Comparison of ENCODE assay signal across 25 cellular contexts in genomic region chr16:57163842-57164241, GRCh38. TPM values are rescaled to one million over a fixed set of nuclear protein-coding genes. Genes with fewer than 3 reads are reported as not detected.
DNase-seq lines count a peak whose midpoint lies in the region; ATAC-seq and TF ChIP-seq lines count a peak whose summit lies in the region.
"Had no signal": no experiment of that assay in that cellular context is flagged by ENCODE, and none has a peak within 500 bp of the region (broad histone marks: within the 10 kb centered on the region; RNA-seq: fewer than 3 reads in every experiment).

No MANE protein-coding gene starts in this region.

- H3K4me3 ChIP-seq in SJCRH30 = no peak overlapping the region
- H3K4me3 ChIP-seq in heart left ventricle = no peak overlapping the region
- H3K4me3 ChIP-seq: A549, BLaER1, GM12878 had no signal

- H3K4me1 Mint-ChIP-seq in activated CD8-positive, alpha-beta memory T cell treated with anti-CD3 and anti-CD28 coated beads, Interleukin-2, amount 10 ng/mL, durations not matched to agents 7 days and 5 days = peaks cover 9% of the 10 kb centered on the region

- no peak for ATAC-seq in activated CD8-positive, alpha-beta memory T cell treated with anti-CD3 and anti-CD28 coated beads, Interleukin-2, amount 10 ng/mL, durations not matched to agents 7 days and 5 days
- no peak for ATAC-seq in heart left ventricle
- ATAC-seq: A549, GM12878 had no signal

- no peak for TF ChIP-seq CTCF in heart left ventricle (IDR thresholded peaks at IDR 0.05)

- peaks cover 38% of the 10 kb centered on the region for H3K36me3 Mint-ChIP-seq in activated CD8-positive, alpha-beta memory T cell treated with anti-CD3 and anti-CD28 coated beads, Interleukin-2, amount 10 ng/mL, durations not matched to agents 7 days and 5 days

- DNase-seq in activated CD8-positive, alpha-beta memory T cell treated with anti-CD3 and anti-CD28 coated beads, Interleukin-2, amount 10 ng/mL, durations not matched to agents 7 days and 5 days = peak; percentile 22
- no peak for DNase-seq in activated CD8-positive, alpha-beta memory T cell treated with anti-CD3 and anti-CD28 coated beads, Interleukin-2, amount 50 U/mL, for 4 hours
- DNase-seq in SJCRH30 = peak; percentile 27 to 53
- DNase-seq in left kidney (ENCODE audit: low read depth, low spot score) = peak; percentile 79
- DNase-seq in OCI-M1 (lab: John Stamatoyannopoulos, UW) = no peak
- no peak for DNase-seq in heart left ventricle
- DNase-seq: ACHN; BE2C; C1 segment of cervical spinal cord; CD4-positive, alpha-beta memory T cell; CD4-positive, CD25-positive, alpha-beta regulatory T cell; CD8-positive, alpha-beta memory T cell; COR-L47; DMS 273 treated with DMSO at 0.1 percent for 48 hours; DMS153; DMS53; DMS79; DND-41; EL; GDM1 had no signal

- H3K27me3 ChIP-seq in SJCRH30 (no peaks in the 10 kb centered on the region), heart left ventricle (no peaks in the 10 kb centered on the region)
- H3K27me3 ChIP-seq: BE2C, BLaER1 had no signal

- no peak overlapping the region for H3K27ac Mint-ChIP-seq in activated CD8-positive, alpha-beta memory T cell treated with anti-CD3 and anti-CD28 coated beads, Interleukin-2, amount 10 ng/mL, durations not matched to agents 7 days and 5 days

- WGBS in heart left ventricle, 4 donors = 68 to 86% (median 78%) methylated on average over 1 of the region's 1 CpG

- H3K9me3 ChIP-seq in SJCRH30 (replicated peaks) (no peaks in the 10 kb centered on the region), heart left ventricle (no peaks in the 10 kb centered on the region)
- H3K9me3 ChIP-seq: A549, BE2C, BLaER1 had no signal

- peaks cover 58% of the 10 kb centered on the region for H3K36me3 ChIP-seq in SJCRH30
- peaks cover 0 to 88% (median 67%) of the 10 kb centered on the region in 9 donors for H3K36me3 ChIP-seq in heart left ventricle

- no peak for TF ChIP-seq POLR2A in heart left ventricle (IDR thresholded peaks at IDR 0.05)

- peaks cover 3% of the 10 kb centered on the region for H3K4me1 ChIP-seq in SJCRH30
- H3K4me1 ChIP-seq in heart left ventricle = peaks cover 0 to 30% (median 12%) of the 10 kb centered on the region in 12 donors
- H3K4me1 ChIP-seq: A549 had no signal

- no peaks in the 10 kb centered on the region for H3K27me3 Mint-ChIP-seq in activated CD8-positive, alpha-beta memory T cell treated with anti-CD3 and anti-CD28 coated beads, Interleukin-2, amount 10 ng/mL, durations not matched to agents 7 days and 5 days
- H3K27me3 Mint-ChIP-seq: CD4-positive, alpha-beta memory T cell; CD4-positive, CD25-positive, alpha-beta regulatory T cell had no signal

- H3K9me3 Mint-ChIP-seq in activated CD8-positive, alpha-beta memory T cell treated with anti-CD3 and anti-CD28 coated beads, Interleukin-2, amount 10 ng/mL, durations not matched to agents 7 days and 5 days (ENCODE audit: low read depth) = no peaks in the 10 kb centered on the region
- H3K9me3 Mint-ChIP-seq: CD14-positive monocyte; CD4-positive, alpha-beta memory T cell; CD4-positive, CD25-positive, alpha-beta regulatory T cell; CD8-positive, alpha-beta memory T cell had no signal

- intact Hi-C loops in heart left ventricle (cut with DNase I) = loop anchor here in 1 of 10 donors (10.0 kb wide), 1 partner anchor 199 kb away; the partner anchor contains the start of gene CETP

- CTCF ChIA-PET in activated CD8-positive, alpha-beta memory T cell treated with anti-CD3 and anti-CD28 coated beads, Interleukin-2, amount 10 ng/mL, durations not matched to agents 7 days and 5 days (lab: Charles Lee) = interaction anchor here (1.8 to 2.7 kb wide), 2 partner anchors 70 to 79 kb away, joined by 4 to 15 read pairs; no protein-coding TSS in a partner anchor

- H3K27ac ChIP-seq in SJCRH30 = no peak overlapping the region
- no peak overlapping the region for H3K27ac ChIP-seq in heart left ventricle
- H3K27ac ChIP-seq: 22Rv1, A549, BLaER1 had no signal

- H3K4me3 Mint-ChIP-seq in activated CD8-positive, alpha-beta memory T cell treated with anti-CD3 and anti-CD28 coated beads, Interleukin-2, amount 10 ng/mL, durations not matched to agents 7 days and 5 days = no peak overlapping the region
- H3K4me3 Mint-ChIP-seq: CD14-positive monocyte; CD4-positive, alpha-beta memory T cell; CD4-positive, CD25-positive, alpha-beta regulatory T cell; CD8-positive, alpha-beta memory T cell had no signal

RNA-seq across cellular contexts. Expression of gene PSME3IP1, which starts 22.0 kb away (rescaled TPM):
- 100 to 1,000 TPM; 118 to 124 TPM for total RNA-seq in activated CD8-positive, alpha-beta memory T cell treated with anti-CD3 and anti-CD28 coated beads, Interleukin-2, amount 10 ng/mL, durations not matched to agents 7 days and 5 days
- 129 and 142 TPM in 2 replicates for total RNA-seq in SJCRH30 (2014; rRNA removed; shearing (Covaris generic))
- total RNA-seq in heart left ventricle = 10 to 100 TPM; 48.8 to 71.9 (median 65.8) TPM
- 10 to 100 TPM; 37.8 to 74.6 TPM for polyA plus RNA-seq in heart left ventricle

RNA-seq across cellular contexts. Expression of gene RSPRY1, which starts 22.3 kb away (rescaled TPM):
- total RNA-seq in activated CD8-positive, alpha-beta memory T cell treated with anti-CD3 and anti-CD28 coated beads, Interleukin-2, amount 10 ng/mL, durations not matched to agents 7 days and 5 days = 10 to 100 TPM; 32.6 to 33.7 TPM
- total RNA-seq in SJCRH30 (2014; rRNA removed; shearing (Covaris generic)) = 49.9 and 50.8 TPM in 2 replicates
- 10 to 100 TPM; 13.4 to 22.9 (median 17.1) TPM for total RNA-seq in heart left ventricle
- polyA plus RNA-seq in heart left ventricle = 10 to 100 TPM in 1 of 2 donors, 1 to 10 TPM in 1; 5.4 to 22.2 TPM

Comparison
In these comparisons a context has a peak if more than half of its experiments do, and no peak if none do; other contexts are left out.
1. DNase-seq: peak in activated CD8-positive, alpha-beta memory T cell treated with anti-CD3 and anti-CD28 coated beads, Interleukin-2, amount 10 ng/mL, durations not matched to agents 7 days and 5 days (single experiment), SJCRH30 (2 of 2) and left kidney (single experiment); none in activated CD8-positive, alpha-beta memory T cell treated with anti-CD3 and anti-CD28 coated beads, Interleukin-2, amount 50 U/mL, for 4 hours (single experiment), OCI-M1 (single experiment) and heart left ventricle (0 of 5).